In the genomic region with DNA sequence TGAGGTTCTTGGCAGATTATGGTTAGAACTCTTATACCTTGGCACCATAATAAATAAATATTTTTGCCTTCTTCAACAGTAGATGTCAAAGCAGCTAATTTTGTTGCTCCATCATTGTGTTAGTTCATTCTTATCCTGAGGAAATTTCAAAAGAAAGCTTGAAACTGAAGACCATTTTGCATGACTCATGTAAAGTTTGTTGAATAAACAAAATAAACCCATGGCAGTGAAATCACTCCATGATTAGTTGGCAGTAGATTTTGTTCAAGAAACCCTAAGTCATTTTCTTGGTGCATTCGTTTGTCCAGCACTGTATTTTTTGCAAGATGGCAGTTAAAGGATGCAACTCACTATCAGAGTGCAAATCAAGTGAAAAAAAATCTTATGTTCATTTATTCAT, we compare ENCODE assay signal across 18 cellular contexts.
A peak's percentile ranks its signal among the peaks of the same experiment; 100 is the strongest.
DNase-seq lines count a peak whose midpoint lies in the region; TF ChIP-seq lines count a peak whose summit lies in the region.
"Had no signal": no experiment of that assay in that cellular context is flagged by ENCODE, and none has a peak within 500 bp of the region (broad histone marks: within the 10 kb centered on the region; RNA-seq: fewer than 3 reads in every experiment).

No MANE protein-coding gene starts in this region.

- H3K27me3 Mint-ChIP-seq in nephron progenitor cell (ENCODE audit: low read depth, poor library complexity), result peaks cover 4% of the 10 kb centered on the region

- DNase-seq in AG10803 (ENCODE audit: low read depth) (peak; percentile 49), RWPE1 (ENCODE audit: low spot score) (no peak), epithelial cell of esophagus (ENCODE audit: low read depth) (peak; percentile 39), renal cortical epithelial cell (ENCODE audit: low read depth) (peak; percentile 50), occipital lobe (lab: John Stamatoyannopoulos, UW) (no peak), nephron progenitor cell (no peak)
- no peak for DNase-seq in stimulated activated naive CD4-positive, alpha-beta T cell (lab: John Stamatoyannopoulos, UW)
- DNase-seq in stimulated activated CD4-positive, alpha-beta T cell treated with anti-CD3 and anti-CD28 coated beads, Interleukin-1b, Interleukin-23, amount 100 ng/mL, for 48 hours, result no peak
- DNase-seq: activated effector memory CD4-positive, alpha-beta T cell treated with anti-CD3 and anti-CD28 coated beads, Interleukin-2, amount 50 U/mL, for 16 hours; C1 segment of cervical spinal cord; esophagus squamous epithelium; midbrain; NCI-H1048; NCI-H2081 treated with DMSO at 0.1 percent for 48 hours; SK-N-SH; stimulated activated CD4-positive, alpha-beta T cell treated with anti-CD3 and anti-CD28 coated beads, Interleukin-2, amount 100 ng/mL, for 24 hours; T-helper 9 cell had no signal

- H3K9me3 Mint-ChIP-seq in nephron progenitor cell, result no peaks in the 10 kb centered on the region
- H3K9me3 Mint-ChIP-seq: GM23338 had no signal

- TF ChIP-seq CTCF in AG10803 (conservative IDR thresholded peaks at IDR 0.05; ENCODE audit: low read length) (no peak), RWPE1 (conservative IDR thresholded peaks at IDR 0.05; ENCODE audit: low read depth) (0 out of 2 replicates have a peak, but pooled peaks have one; percentile 2), epithelial cell of esophagus (IDR thresholded peaks at IDR 0.05; ENCODE audit: insufficient read depth, low read depth, low read length, missing control alignments) (no peak), nephron progenitor cell (IDR thresholded peaks at IDR 0.05) (no peak)

- no peak overlapping the region for H3K27ac Mint-ChIP-seq in nephron progenitor cell
- H3K27ac Mint-ChIP-seq: GM23338 had no signal

- H3K4me3 ChIP-seq in AG10803 (ENCODE audit: low read length) (no peak overlapping the region), epithelial cell of esophagus (ENCODE audit: low read length) (no peak overlapping the region)
- H3K4me3 ChIP-seq: esophagus squamous epithelium, GM23338 had no signal

- no peak overlapping the region for H3K4me3 Mint-ChIP-seq in nephron progenitor cell
- H3K4me3 Mint-ChIP-seq: GM23338 had no signal

- H3K4me1 Mint-ChIP-seq in nephron progenitor cell, result peaks cover 8% of the 10 kb centered on the region

- H3K36me3 Mint-ChIP-seq in nephron progenitor cell (ENCODE audit: low read depth), result no peaks in the 10 kb centered on the region

- no peak overlapping the region for H3K27ac ChIP-seq in RWPE1
- H3K27ac ChIP-seq: esophagus squamous epithelium had no signal

- POLR2A ChIA-PET in RWPE1 (lab: Yijun Ruan, JAX; ENCODE audit: low non-redundant PET), result no interaction called here

- CTCF ChIA-PET in RWPE1 (lab: Yijun Ruan, JAX), result interaction anchor here (1.2 kb wide), 1 partner anchor 14 kb away, joined by 3 read pairs; no protein-coding TSS in a partner anchor

Comparison
In these comparisons a context has a peak if more than half of its experiments do, and no peak if none do; other contexts are left out.
1. DNase-seq: peak in AG10803 (single experiment), epithelial cell of esophagus (single experiment) and renal cortical epithelial cell (single experiment); none in RWPE1 (single experiment), stimulated activated naive CD4-positive, alpha-beta T cell (0 of 6), occipital lobe (single experiment), stimulated activated CD4-positive, alpha-beta T cell treated with anti-CD3 and anti-CD28 coated beads, Interleukin-1b, Interleukin-23, amount 100 ng/mL, for 48 hours (single experiment) and nephron progenitor cell (single experiment).